9 cellular contexts compared by ENCODE assay signal in the genomic region with DNA sequence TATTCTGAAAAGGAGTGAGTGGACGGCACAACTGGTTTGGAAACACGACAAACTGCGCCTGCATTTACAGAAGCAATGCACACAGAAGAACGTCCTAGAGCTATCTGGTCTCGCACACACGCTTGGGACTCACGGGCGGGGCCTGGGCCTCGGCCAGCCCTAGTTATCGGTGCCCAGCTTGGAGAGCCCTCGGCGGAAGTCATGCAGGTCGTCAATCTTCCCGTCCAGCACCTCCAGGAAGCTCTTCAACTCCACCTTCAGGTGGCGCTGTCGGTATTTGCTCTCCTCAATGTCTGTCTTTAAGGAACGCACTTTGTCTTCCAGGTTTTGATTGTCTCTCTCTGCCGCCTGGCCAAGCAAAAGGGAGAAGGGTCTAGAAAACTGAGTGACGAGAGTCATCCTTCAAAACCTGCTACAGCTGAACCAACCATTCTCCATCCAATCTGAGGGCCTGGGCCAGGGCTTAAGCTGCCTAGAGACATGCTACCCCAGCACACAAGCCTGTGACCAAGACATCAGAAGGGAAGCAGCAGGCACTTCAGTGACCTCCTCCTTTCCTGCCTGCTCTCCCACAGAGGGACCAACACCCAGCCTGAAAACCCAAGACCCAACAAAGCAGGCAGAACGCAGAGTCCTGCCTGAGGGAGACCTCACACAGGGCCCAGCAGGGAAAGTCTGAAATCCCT. TPM values are rescaled to one million over a fixed set of nuclear protein-coding genes. Genes with fewer than 3 reads are reported as not detected.
DNase-seq lines count a peak whose midpoint lies in the region; ATAC-seq and TF ChIP-seq lines count a peak whose summit lies in the region.
"Had no signal": no experiment of that assay in that cellular context is flagged by ENCODE, and none has a peak within 500 bp of the region (broad histone marks: within the 10 kb centered on the region; RNA-seq: fewer than 3 reads in every experiment).

No MANE protein-coding gene starts in this region.

- no peaks in the 10 kb centered on the region for H3K9me3 ChIP-seq in testis

- H3K4me3 Mint-ChIP-seq in HFFc6 = peak overlapping the region; percentile 73
- H3K4me3 Mint-ChIP-seq in naive thymus-derived CD8-positive, alpha-beta T cell = peak overlapping the region in 2 of 10 donors; percentile 20 to 22
- H3K4me3 Mint-ChIP-seq: activated naive CD8-positive, alpha-beta T cell had no signal

- intact Hi-C loops in testis (cut with DNase I; ENCODE audit: low total_unique reads) = no loop called here

- H3K27ac ChIP-seq in testis = peak overlapping the region in 1 of 2 donors; percentile 28

- DNase-seq in DMS114 treated with DMSO at 0.1 percent for 48 hours (lab: John Stamatoyannopoulos, UW; ENCODE audit: unreplicated experiment) (peak; percentile 38), HFFc6 (peak; percentile 87), NCI-H526 treated with DMSO at 0.1 percent for 48 hours (lab: John Stamatoyannopoulos, UW) (peak; percentile 68), activated T-cell treated with anti-CD3 and anti-CD28 coated beads for 24 hours (ENCODE audit: low read depth) (peak; percentile 28), fibroblast of the conjunctiva (ENCODE audit: low read depth) (peak; percentile 72), testis (peak; percentile 87)
- DNase-seq in naive thymus-derived CD8-positive, alpha-beta T cell = peak in 8 of 10 donors; percentile 19 to 53 (median 34)

- no peaks in the 10 kb centered on the region for H3K27me3 ChIP-seq in testis

- H3K27ac Mint-ChIP-seq in HFFc6 = peak overlapping the region; percentile 89
- peak overlapping the region in 4 of 10 donors; percentile 16 to 79 (median 48) for H3K27ac Mint-ChIP-seq in naive thymus-derived CD8-positive, alpha-beta T cell
- H3K27ac Mint-ChIP-seq: activated naive CD8-positive, alpha-beta T cell had no signal

- WGBS in testis, 2 donors = 23 to 53% methylated on average over 19 to 20 of the region's 20 CpGs

- H3K36me3 ChIP-seq in testis (ENCODE audit: low read depth, missing control alignments) = no peaks in the 10 kb centered on the region

- no peak for TF ChIP-seq POLR2A in testis (IDR thresholded peaks at IDR 0.05)

- TF ChIP-seq CTCF in HFFc6 (IDR thresholded peaks at IDR 0.05) (peak; percentile 89), testis (IDR thresholded peaks at IDR 0.05) (peak; percentile 67 to 71 (median 68))

- H3K36me3 Mint-ChIP-seq in HFFc6 (ENCODE audit: low read depth) = no peaks in the 10 kb centered on the region
- peaks cover 0 to 4% (median 0%) of the 10 kb centered on the region in 3 donors for H3K36me3 Mint-ChIP-seq in naive thymus-derived CD8-positive, alpha-beta T cell

- no peaks in the 10 kb centered on the region for H3K9me3 Mint-ChIP-seq in HFFc6
- no peaks in the 10 kb centered on the region for H3K9me3 Mint-ChIP-seq in naive thymus-derived CD8-positive, alpha-beta T cell

- peaks cover 3% of the 10 kb centered on the region; the same call in 1 of the 2 replicates for H3K27me3 Mint-ChIP-seq in HFFc6 (ENCODE audit: insufficient read depth)
- H3K27me3 Mint-ChIP-seq in naive thymus-derived CD8-positive, alpha-beta T cell = peaks cover 0 to 2% (median 0%) of the 10 kb centered on the region in 5 donors
- H3K27me3 Mint-ChIP-seq: activated naive CD8-positive, alpha-beta T cell had no signal

- POLR2A ChIA-PET in naive thymus-derived CD8-positive, alpha-beta T cell (lab: Charles Lee) = interaction anchor here (1.3 kb wide), 1 partner anchor 12 kb away, joined by 3 read pairs; no protein-coding TSS in a partner anchor

- peak; percentile 48 to 65 for ATAC-seq in naive thymus-derived CD8-positive, alpha-beta T cell
- ATAC-seq in HG03469 (IDR thresholded peaks at IDR 0.05; ENCODE audit: unreplicated experiment) = no peak

- no peak overlapping the region for H3K4me3 ChIP-seq in testis

- peaks cover 28% of the 10 kb centered on the region for H3K4me1 Mint-ChIP-seq in HFFc6 (ENCODE audit: low read depth)
- peaks cover 8 to 28% (median 22%) of the 10 kb centered on the region in 4 donors for H3K4me1 Mint-ChIP-seq in naive thymus-derived CD8-positive, alpha-beta T cell

- H3K4me1 ChIP-seq in testis = peaks cover 11% of the 10 kb centered on the region

RNA-seq across cellular contexts. Expression of gene WHAMM, which starts 40.3 kb away (rescaled TPM):
- total RNA-seq in HFFc6 (2021; fragmentation: NEBNext Ultra II Directional; extraction: Animal tissue kit (Norgen Biotek cat#: 25700)) = 1 to 10 TPM; 5.8 to 7.4 (median 6.3) TPM
- 10 to 100 TPM; 39.8 to 40.0 TPM for total RNA-seq in naive thymus-derived CD8-positive, alpha-beta T cell
- 1 to 10 TPM; 3.7 to 5.8 (median 4.5) TPM for polyA plus RNA-seq in naive thymus-derived CD8-positive, alpha-beta T cell
- 10 to 100 TPM in 1 of 2 donors, 1 to 10 TPM in 1; 9.8 to 11.0 TPM for total RNA-seq in testis
- polyA plus RNA-seq in testis (ENCODE audit: insufficient read depth, low read depth, low replicate concordance) = 5.3 TPM

RNA-seq across cellular contexts. Expression of gene FSD2, which starts 43.8 kb away (rescaled TPM):
- not detected for total RNA-seq in HFFc6 (2021; fragmentation: NEBNext Ultra II Directional; extraction: Animal tissue kit (Norgen Biotek cat#: 25700))
- not detected for total RNA-seq in naive thymus-derived CD8-positive, alpha-beta T cell
- polyA plus RNA-seq in naive thymus-derived CD8-positive, alpha-beta T cell = under 1 TPM in 2 of 3 donors, not detected in 1; 0.08 to 0.17 TPM
- under 1 TPM in 1 of 2 donors, not detected in 1; 0.19 TPM for total RNA-seq in testis
- polyA plus RNA-seq in testis (ENCODE audit: insufficient read depth, low read depth, low replicate concordance) = 0.95 TPM

Comparison
In these comparisons a context has a peak if more than half of its experiments do, and no peak if none do; other contexts are left out.
1. DNase-seq: peak in every context shown above with its lines; median percentile 87 in HFFc6; 87 in testis; 72 in fibroblast of the conjunctiva; 68 in NCI-H526 treated with DMSO at 0.1 percent for 48 hours; 38 in DMS114 treated with DMSO at 0.1 percent for 48 hours; 34 in naive thymus-derived CD8-positive, alpha-beta T cell; 28 in activated T-cell treated with anti-CD3 and anti-CD28 coated beads for 24 hours.